ENCODE assay signal across 19 cellular contexts in genomic region chr3:129837057-129837631, GRCh38. TPM values are rescaled to one million over a fixed set of nuclear protein-coding genes. Genes with fewer than 3 reads are reported as not detected.
DNase-seq lines count a peak whose midpoint lies in the region; ATAC-seq and TF ChIP-seq lines count a peak whose summit lies in the region.
"Had no signal": no experiment of that assay in that cellular context is flagged by ENCODE, and none has a peak within 500 bp of the region (broad histone marks: within the 10 kb centered on the region; RNA-seq: fewer than 3 reads in every experiment).

No MANE protein-coding gene starts in this region.

- no peak for TF ChIP-seq CTCF in parathyroid adenoma (IDR thresholded peaks at IDR 0.05)

- peaks cover 15% of the 10 kb centered on the region for H3K36me3 Mint-ChIP-seq in activated T-helper 17 cell treated with anti-CD3 and anti-CD28 coated beads, Interleukin-2, amount 50 U/mL, for 72 hours (ENCODE audit: low read depth)

- peak overlapping the region; percentile 2 for H3K27ac Mint-ChIP-seq in activated T-helper 17 cell treated with anti-CD3 and anti-CD28 coated beads, Interleukin-2, amount 50 U/mL, for 72 hours

- H3K4me1 ChIP-seq in HUES6 (ENCODE audit: control insufficient read depth, insufficient read depth, low read length) (peaks cover 15% of the 10 kb centered on the region), iPS-18a (ENCODE audit: control insufficient read depth, low read depth, low read length) (peaks cover 18% of the 10 kb centered on the region), parathyroid adenoma (no peaks in the 10 kb centered on the region)

- H3K4me3 Mint-ChIP-seq in activated T-helper 17 cell treated with anti-CD3 and anti-CD28 coated beads, Interleukin-2, amount 50 U/mL, for 72 hours = no peak overlapping the region
- H3K4me3 Mint-ChIP-seq: CD14-positive monocyte had no signal

- H3K27ac ChIP-seq in HUES6 (ENCODE audit: low read depth, low read length) (peak overlapping the region; percentile 9; the same call in 1 of the 2 replicates), iPS-18a (ENCODE audit: low read length) (peak overlapping the region; percentile 8), parathyroid adenoma (no peak overlapping the region)
- H3K27ac ChIP-seq: lower lobe of right lung, suprapubic skin had no signal

- H2AFZ ChIP-seq in parathyroid adenoma = no peak overlapping the region

- peaks cover 6% of the 10 kb centered on the region for H3K4me1 Mint-ChIP-seq in activated T-helper 17 cell treated with anti-CD3 and anti-CD28 coated beads, Interleukin-2, amount 50 U/mL, for 72 hours

- H3K9me3 ChIP-seq in HUES6 (ENCODE audit: control insufficient read depth, insufficient read depth, low read depth, low read length) (no peaks in the 10 kb centered on the region; the same call in 1 of the 2 replicates), iPS-18a (ENCODE audit: control insufficient read depth, low read depth, low read length) (no peaks in the 10 kb centered on the region), parathyroid adenoma (ENCODE audit: control insufficient read depth, low read length) (no peaks in the 10 kb centered on the region)
- H3K9me3 ChIP-seq: HAP-1, lower lobe of right lung, suprapubic skin had no signal

- H3K27me3 Mint-ChIP-seq in activated T-helper 17 cell treated with anti-CD3 and anti-CD28 coated beads, Interleukin-2, amount 50 U/mL, for 72 hours = no peaks in the 10 kb centered on the region

- H3K4me3 ChIP-seq in HUES6 (ENCODE audit: low read depth, low read length) (peak overlapping the region; percentile 12; the same call in 1 of the 2 replicates), iPS-18a (ENCODE audit: low read length) (no peak overlapping the region), parathyroid adenoma (ENCODE audit: low read depth, low read length) (no peak overlapping the region)
- H3K4me3 ChIP-seq: HAP-1, lower lobe of right lung, suprapubic skin had no signal

- DNase-seq in T-helper 2 cell (no peak), COLO668 (lab: John Stamatoyannopoulos, UW; ENCODE audit: unreplicated experiment) (no peak)
- DNase-seq: activated T-cell treated with anti-CD3 and anti-CD28 coated beads, Interleukin-2, amount 50 U/mL, for 1 hour; amniotic stem cell; effector CD4-positive, alpha-beta T cell; head of caudate nucleus; lower lobe of right lung; NCI-H446; occipital lobe; PC-3; T-helper 1 cell had no signal

- peak overlapping the region; percentile 6 for H3K4me2 ChIP-seq in parathyroid adenoma (ENCODE audit: low read length)

- H3K9ac ChIP-seq in HUES6 (ENCODE audit: low read length) (no peak overlapping the region), iPS-18a (ENCODE audit: low read length) (peak overlapping the region; percentile 2), parathyroid adenoma (no peak overlapping the region)

- H3K79me2 ChIP-seq in parathyroid adenoma = peaks cover 5% of the 10 kb centered on the region

- ATAC-seq in activated T-helper 17 cell treated with anti-CD3 and anti-CD28 coated beads, Interleukin-2, amount 50 U/mL, for 72 hours (replicated peaks) = no peak
- no peak for ATAC-seq in HG03378 (IDR thresholded peaks at IDR 0.05; ENCODE audit: unreplicated experiment)
- ATAC-seq: PC-3 had no signal

- no peaks in the 10 kb centered on the region for H3K27me3 ChIP-seq in HUES6 (ENCODE audit: control insufficient read depth, insufficient read depth, low read length)
- no peaks in the 10 kb centered on the region for H3K27me3 ChIP-seq in iPS-18a (ENCODE audit: control insufficient read depth, insufficient read depth, low read length)
- no peaks in the 10 kb centered on the region for H3K27me3 ChIP-seq in parathyroid adenoma (ENCODE audit: control insufficient read depth, insufficient read depth, low read length)
- H3K27me3 ChIP-seq: suprapubic skin had no signal

- H3K36me3 ChIP-seq in HUES6 (ENCODE audit: control insufficient read depth, insufficient read depth, low read length) (no peaks in the 10 kb centered on the region), iPS-18a (ENCODE audit: control insufficient read depth, low read depth, low read length) (no peaks in the 10 kb centered on the region), parathyroid adenoma (ENCODE audit: control insufficient read depth, insufficient read depth, low read length) (no peaks in the 10 kb centered on the region)
- H3K36me3 ChIP-seq: lower lobe of right lung, suprapubic skin had no signal

- H3K9me3 Mint-ChIP-seq in activated T-helper 17 cell treated with anti-CD3 and anti-CD28 coated beads, Interleukin-2, amount 50 U/mL, for 72 hours = no peaks in the 10 kb centered on the region

RNA-seq across cellular contexts. Expression of gene TMCC1, which starts 56.4 kb away (rescaled TPM):
- total RNA-seq in activated T-helper 17 cell treated with anti-CD3 and anti-CD28 coated beads, Interleukin-2, amount 50 U/mL, for 72 hours = 10 to 100 TPM; 16.4 to 19.5 TPM
